ENCODE assay signal across 8 cellular contexts in the genomic region with DNA sequence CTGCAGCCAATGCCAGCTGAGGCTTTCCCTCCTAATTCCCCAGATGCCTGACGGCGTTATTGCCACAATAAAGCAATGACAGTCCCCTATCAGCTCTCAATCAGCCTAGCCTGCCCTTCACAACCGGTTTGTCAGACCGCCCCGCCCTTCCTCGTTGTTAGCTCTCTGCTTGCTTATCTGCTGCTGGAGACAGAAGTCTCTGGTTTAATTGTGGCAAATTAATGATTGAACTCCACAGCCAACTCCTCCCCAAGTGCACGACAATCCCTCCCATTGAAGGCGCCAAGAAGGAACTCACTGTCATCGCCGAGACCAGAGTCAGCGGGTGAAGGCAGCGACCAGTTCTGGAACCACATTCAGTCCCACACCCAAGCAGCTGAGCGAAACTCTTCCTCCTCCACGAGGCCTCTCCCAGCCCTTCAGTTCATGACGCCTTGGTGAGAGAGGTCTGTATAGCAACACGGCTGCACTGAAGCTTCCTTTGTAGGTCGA.
DNase-seq lines count a peak whose midpoint lies in the region; ATAC-seq and TF ChIP-seq lines count a peak whose summit lies in the region.

No MANE protein-coding gene starts in this region.

- H3K27me3 ChIP-seq in BE2C: no peaks in the 10 kb centered on the region
- no peaks in the 10 kb centered on the region for H3K27me3 ChIP-seq in neural progenitor cell

- H3K4me3 ChIP-seq in BE2C (ENCODE audit: low read depth, low read length) (peak overlapping the region; percentile 45), neural progenitor cell (no peak overlapping the region)

- H3K9me3 ChIP-seq in BE2C (no peaks in the 10 kb centered on the region), neural progenitor cell (ENCODE audit: low read depth) (no peaks in the 10 kb centered on the region)

- CTCF ChIA-PET in activated naive CD4-positive, alpha-beta T cell treated with anti-CD3 and anti-CD28 coated beads, Interleukin-2, amount 10 ng/mL, durations not matched to agents 7 days and 5 days (lab: Charles Lee): interaction anchor here (1.0 to 1.9 kb wide), 3 partner anchors 14 to 108 kb away, joined by 3 to 6 read pairs (median 3); no protein-coding TSS in a partner anchor

- no peak overlapping the region for H3K27ac ChIP-seq in neural progenitor cell

- no peak for TF ChIP-seq CTCF in BE2C (IDR thresholded peaks at IDR 0.05; ENCODE audit: low read depth, low read length)
- no peak for TF ChIP-seq CTCF in neural progenitor cell (IDR thresholded peaks at IDR 0.05)

- H4K20me1 ChIP-seq in neural progenitor cell (ENCODE audit: low read depth): no peaks in the 10 kb centered on the region

- peak overlapping the region; percentile 94 for H3K27ac Mint-ChIP-seq in activated naive CD4-positive, alpha-beta T cell treated with anti-CD3 and anti-CD28 coated beads, Interleukin-2, amount 10 ng/mL, durations not matched to agents 7 days and 5 days
- H3K27ac Mint-ChIP-seq in neural progenitor cell: peak overlapping the region; percentile 5

- peak; percentile 87 for DNase-seq in BE2C
- peak; percentile 56 for DNase-seq in NCI-H2227 treated with DMSO at 0.1 percent for 48 hours (lab: John Stamatoyannopoulos, UW)
- DNase-seq in activated naive CD4-positive, alpha-beta T cell treated with anti-CD3 and anti-CD28 coated beads, Interleukin-2, amount 10 ng/mL, durations not matched to agents 7 days and 5 days: peak; percentile 77
- peak; percentile 16 for DNase-seq in neural progenitor cell (ENCODE audit: low spot score)
- no peak for DNase-seq in NCI-H2081 treated with DMSO at 0.1 percent for 48 hours (lab: John Stamatoyannopoulos, UW)

- H3K36me3 ChIP-seq in BE2C: no peaks in the 10 kb centered on the region
- H3K36me3 ChIP-seq in neural progenitor cell: no peaks in the 10 kb centered on the region

- no peak overlapping the region for H3K9ac ChIP-seq in neural progenitor cell

- H3K4me1 ChIP-seq in BE2C (peaks cover 15% of the 10 kb centered on the region), neural progenitor cell (peaks cover 27% of the 10 kb centered on the region)

- H3K36me3 Mint-ChIP-seq in activated naive CD4-positive, alpha-beta T cell treated with anti-CD3 and anti-CD28 coated beads, Interleukin-2, amount 10 ng/mL, durations not matched to agents 7 days and 5 days: no peaks in the 10 kb centered on the region
- no peaks in the 10 kb centered on the region for H3K36me3 Mint-ChIP-seq in neural progenitor cell

- no peak overlapping the region for H3K4me2 ChIP-seq in neural progenitor cell

- peaks cover 9% of the 10 kb centered on the region for H3F3A ChIP-seq in neural progenitor cell (ENCODE audit: low read depth)

- H3K4me3 Mint-ChIP-seq in activated naive CD4-positive, alpha-beta T cell treated with anti-CD3 and anti-CD28 coated beads, Interleukin-2, amount 10 ng/mL, durations not matched to agents 7 days and 5 days: peak overlapping the region; percentile 57
- H3K4me3 Mint-ChIP-seq in neural progenitor cell: no peak overlapping the region

- H3K79me2 ChIP-seq in neural progenitor cell (ENCODE audit: low read depth): no peaks in the 10 kb centered on the region

- no peak overlapping the region for H2AFZ ChIP-seq in neural progenitor cell (replicated peaks)

- no peaks in the 10 kb centered on the region for H3K9me3 Mint-ChIP-seq in activated naive CD4-positive, alpha-beta T cell treated with anti-CD3 and anti-CD28 coated beads, Interleukin-2, amount 10 ng/mL, durations not matched to agents 7 days and 5 days
- no peaks in the 10 kb centered on the region for H3K9me3 Mint-ChIP-seq in neural progenitor cell

- ATAC-seq in GM19467 (IDR thresholded peaks at IDR 0.05; ENCODE audit: unreplicated experiment): peak; percentile 73
- ATAC-seq in GM18861 (IDR thresholded peaks at IDR 0.05; ENCODE audit: unreplicated experiment): no peak
- ATAC-seq in HG03439 (IDR thresholded peaks at IDR 0.05; ENCODE audit: unreplicated experiment): no peak

- peaks cover 78% of the 10 kb centered on the region for H3K27me3 Mint-ChIP-seq in activated naive CD4-positive, alpha-beta T cell treated with anti-CD3 and anti-CD28 coated beads, Interleukin-2, amount 10 ng/mL, durations not matched to agents 7 days and 5 days
- peaks cover 7% of the 10 kb centered on the region for H3K27me3 Mint-ChIP-seq in neural progenitor cell (ENCODE audit: insufficient read depth, low read depth)

- peaks cover 36% of the 10 kb centered on the region for H3K4me1 Mint-ChIP-seq in activated naive CD4-positive, alpha-beta T cell treated with anti-CD3 and anti-CD28 coated beads, Interleukin-2, amount 10 ng/mL, durations not matched to agents 7 days and 5 days
- H3K4me1 Mint-ChIP-seq in neural progenitor cell: peaks cover 30% of the 10 kb centered on the region
